Comparison of ENCODE assay signal across 26 cellular contexts in genomic region chr14:50156111-50156510, GRCh38.
"Had no signal": no experiment of that assay in that cellular context is flagged by ENCODE, and none has a peak within 500 bp of the region (broad histone marks: within the 10 kb centered on the region; RNA-seq: fewer than 3 reads in every experiment).

No MANE protein-coding gene starts in this region.

- H3K27me3 ChIP-seq: colonic mucosa, gastrocnemius medialis, neural progenitor cell, right atrium auricular region, suprapubic skin had no signal

- H3K4me3 Mint-ChIP-seq: dendritic cell treated with granulocyte-macrophage colony-stimulating factor and Interleukin-4, amounts not matched to agents 40 ng/mL and 50 ng/mL, for 4 days; memory B cell; naive thymus-derived CD4-positive, alpha-beta T cell; nephron; neural progenitor cell; stimulated activated naive CD8-positive, alpha-beta T cell treated with anti-CD3 and anti-CD28 coated beads, Interleukin-15, amount 100 ng/mL, for 72 hours had no signal

- H3K4me3 ChIP-seq: colonic mucosa, gastrocnemius medialis, lung, mucosa of descending colon, neural progenitor cell, right atrium auricular region, smooth muscle cell, suprapubic skin had no signal

- H3K9me3 ChIP-seq: colonic mucosa, gastrocnemius medialis, mucosa of descending colon, right atrium auricular region, suprapubic skin had no signal

- DNase-seq: colonic mucosa; effector CD8-positive, alpha-beta T cell; gastrocnemius medialis; head of caudate nucleus; kidney; mucosa of descending colon; naive thymus-derived CD4-positive, alpha-beta T cell; stimulated activated CD4-positive, alpha-beta T cell treated with anti-CD3 and anti-CD28 coated beads, Interleukin-12 subunit alpha, Interleukin-12 subunit beta, amount 100 ng/mL, for 4 hours; stimulated activated CD4-positive, alpha-beta T cell treated with anti-CD3 and anti-CD28 coated beads, Interleukin-1b, Interleukin-23, amount 100 ng/mL, for 48 hours; stimulated activated CD4-positive, alpha-beta T cell treated with anti-CD3 and anti-CD28 coated beads, Interleukin-4, amount 100 ng/mL, for 1 hour; stimulated activated CD8-positive, alpha-beta memory T cell treated with anti-CD3 and anti-CD28 coated beads, Interleukin-4, amount 100 ng/mL, for 48 hours; stimulated activated naive CD4-positive, alpha-beta T cell; stimulated activated naive CD8-positive, alpha-beta T cell treated with anti-CD3 and anti-CD28 coated beads, Interleukin-15, amount 100 ng/mL, for 72 hours; trophoblast cell had no signal

- H3K27ac Mint-ChIP-seq: dendritic cell treated with granulocyte-macrophage colony-stimulating factor and Interleukin-4, amounts not matched to agents 40 ng/mL and 50 ng/mL, for 4 days; memory B cell; nephron; neural progenitor cell; progenitor cell of endocrine pancreas had no signal

- H3K27me3 Mint-ChIP-seq: dendritic cell treated with granulocyte-macrophage colony-stimulating factor and Interleukin-4, amounts not matched to agents 40 ng/mL and 50 ng/mL, for 4 days; memory B cell; naive thymus-derived CD4-positive, alpha-beta T cell; progenitor cell of endocrine pancreas; stimulated activated naive CD8-positive, alpha-beta T cell treated with anti-CD3 and anti-CD28 coated beads, Interleukin-15, amount 100 ng/mL, for 72 hours had no signal

- H3K4me1 ChIP-seq: colonic mucosa, gastrocnemius medialis, neural progenitor cell, parathyroid adenoma, right atrium auricular region, suprapubic skin had no signal

- H3K9me3 Mint-ChIP-seq: dendritic cell treated with granulocyte-macrophage colony-stimulating factor and Interleukin-4, amounts not matched to agents 40 ng/mL and 50 ng/mL, for 4 days; memory B cell; naive thymus-derived CD4-positive, alpha-beta T cell; nephron; neural progenitor cell; stimulated activated naive CD8-positive, alpha-beta T cell treated with anti-CD3 and anti-CD28 coated beads, Interleukin-15, amount 100 ng/mL, for 72 hours had no signal

- H3K4me1 Mint-ChIP-seq: nephron; neural progenitor cell; stimulated activated naive CD8-positive, alpha-beta T cell treated with anti-CD3 and anti-CD28 coated beads, Interleukin-15, amount 100 ng/mL, for 72 hours had no signal

- H3K27ac ChIP-seq: colonic mucosa, gastrocnemius medialis, neural progenitor cell, parathyroid adenoma, right atrium auricular region, suprapubic skin had no signal

- ATAC-seq: gastrocnemius medialis; left lobe of liver; mucosa of descending colon; naive thymus-derived CD4-positive, alpha-beta T cell; sciatic nerve; stimulated activated naive CD8-positive, alpha-beta T cell treated with anti-CD3 and anti-CD28 coated beads, Interleukin-15, amount 100 ng/mL, for 72 hours had no signal
